In the genomic region with DNA sequence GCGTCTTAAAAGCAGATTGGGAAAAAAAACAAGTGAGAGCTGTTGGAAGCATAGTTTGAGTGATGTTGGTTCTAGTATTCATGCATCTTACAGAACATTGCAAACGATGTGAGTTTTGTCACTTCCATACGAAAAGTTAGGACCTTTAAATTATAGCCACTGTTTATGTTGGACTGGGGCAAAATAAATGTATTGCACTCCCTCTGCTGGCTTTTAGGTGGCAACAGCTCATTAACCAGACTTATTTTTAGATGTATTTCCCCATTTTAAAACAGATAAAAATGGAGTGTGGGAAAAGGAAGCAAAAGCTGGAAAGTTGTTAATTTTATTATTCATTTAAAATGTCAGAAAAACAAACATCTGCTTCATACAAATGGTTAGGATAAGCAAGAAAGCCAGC, we compare ENCODE assay signal across 8 cellular contexts.
DNase-seq lines count a peak whose midpoint lies in the region; TF ChIP-seq lines count a peak whose summit lies in the region.
"Had no signal": no experiment of that assay in that cellular context is flagged by ENCODE, and none has a peak within 500 bp of the region (broad histone marks: within the 10 kb centered on the region; RNA-seq: fewer than 3 reads in every experiment).

No MANE protein-coding gene starts in this region.

- H3K27ac Mint-ChIP-seq in chondrocyte (ENCODE audit: unreplicated experiment) = peak overlapping the region; percentile 36
- no peak overlapping the region for H3K27ac Mint-ChIP-seq in progenitor cell of endocrine pancreas
- H3K27ac Mint-ChIP-seq: activated naive CD4-positive, alpha-beta T cell treated with anti-CD3 and anti-CD28 coated beads, Interleukin-2, amount 50 U/mL, for 24 hours had no signal

- H3K4me1 Mint-ChIP-seq in chondrocyte (ENCODE audit: low read depth) (peaks cover 12% of the 10 kb centered on the region), progenitor cell of endocrine pancreas (ENCODE audit: low read depth) (peaks cover 6% of the 10 kb centered on the region)
- H3K4me1 Mint-ChIP-seq: activated naive CD4-positive, alpha-beta T cell treated with anti-CD3 and anti-CD28 coated beads, Interleukin-2, amount 50 U/mL, for 24 hours had no signal

- H3K27me3 ChIP-seq in GM06990 (replicated peaks; ENCODE audit: control insufficient read depth, insufficient read depth, low read length) (no peaks in the 10 kb centered on the region), spleen (replicated peaks in 1 of 7) (no peaks in the 10 kb centered on the region)

- WGBS in spleen, 5 donors = 28 to 36% (median 34%) methylated on average over 3 of the region's 3 CpGs

- no peak for TF ChIP-seq POLR2A in spleen (IDR thresholded peaks at IDR 0.05)

- H3K9me3 Mint-ChIP-seq in chondrocyte (ENCODE audit: low read depth) = no peaks in the 10 kb centered on the region
- no peaks in the 10 kb centered on the region for H3K9me3 Mint-ChIP-seq in progenitor cell of endocrine pancreas (ENCODE audit: low read depth)
- H3K9me3 Mint-ChIP-seq: activated naive CD4-positive, alpha-beta T cell treated with anti-CD3 and anti-CD28 coated beads, Interleukin-2, amount 50 U/mL, for 24 hours had no signal

- no peaks in the 10 kb centered on the region for H3K36me3 Mint-ChIP-seq in chondrocyte (ENCODE audit: low read depth)
- H3K36me3 Mint-ChIP-seq in progenitor cell of endocrine pancreas (ENCODE audit: insufficient read depth) = no peaks in the 10 kb centered on the region
- H3K36me3 Mint-ChIP-seq: activated naive CD4-positive, alpha-beta T cell treated with anti-CD3 and anti-CD28 coated beads, Interleukin-2, amount 50 U/mL, for 24 hours had no signal

- H3K9me3 ChIP-seq in spleen = no peaks in the 10 kb centered on the region

- no peaks in the 10 kb centered on the region for H3K36me3 ChIP-seq in GM06990 (ENCODE audit: control insufficient read depth, insufficient read depth, low read length)
- H3K36me3 ChIP-seq in spleen = no peaks in the 10 kb centered on the region

- H3K27ac ChIP-seq in spleen = no peak overlapping the region

- peak; percentile 31 for TF ChIP-seq CTCF in GM06990 (IDR thresholded peaks at IDR 0.05; ENCODE audit: insufficient read depth, low read length, poor library complexity, severe bottlenecking)
- TF ChIP-seq CTCF in chondrocyte (IDR thresholded peaks at IDR 0.05) = peak; percentile 84
- peak; percentile 45 for TF ChIP-seq CTCF in progenitor cell of endocrine pancreas (IDR thresholded peaks at IDR 0.05; ENCODE audit: unreplicated experiment)
- no peak for TF ChIP-seq CTCF in spleen (IDR thresholded peaks at IDR 0.05 in 8 of 11, conservative IDR thresholded peaks at IDR 0.05 in 3 of 11)

- intact Hi-C loops in spleen (cut with DNase I; ENCODE audit: low total_unique reads) = no loop called here

- H3K27me3 Mint-ChIP-seq in chondrocyte (ENCODE audit: low read depth) = no peaks in the 10 kb centered on the region
- H3K27me3 Mint-ChIP-seq in progenitor cell of endocrine pancreas = peaks cover 18% of the 10 kb centered on the region

- H3K4me3 Mint-ChIP-seq in chondrocyte (ENCODE audit: unreplicated experiment) = no peak overlapping the region
- no peak overlapping the region for H3K4me3 Mint-ChIP-seq in progenitor cell of endocrine pancreas (ENCODE audit: low read depth)
- H3K4me3 Mint-ChIP-seq: activated naive CD4-positive, alpha-beta T cell treated with anti-CD3 and anti-CD28 coated beads, Interleukin-2, amount 50 U/mL, for 24 hours had no signal

- no peaks in the 10 kb centered on the region for H3K4me1 ChIP-seq in spleen

- H3K4me3 ChIP-seq in GM06990 (replicated peaks; ENCODE audit: low read depth, low read length) (no peak overlapping the region), spleen (no peak overlapping the region)

- DNase-seq in GM06990 (ENCODE audit: extremely low read depth, insufficient read length) (no peak), NAMALWA (ENCODE audit: low spot score) (peak; percentile 20), chondrocyte (ENCODE audit: low spot score) (no peak), progenitor cell of endocrine pancreas (ENCODE audit: low spot score, unreplicated experiment) (no peak), SKM-1 (lab: John Stamatoyannopoulos, UW; ENCODE audit: unreplicated experiment) (no peak), spleen (no peak), epidermal melanocyte (ENCODE audit: insufficient read length, low spot score) (no peak)

Comparison
In these comparisons a context has a peak if more than half of its experiments do, and no peak if none do; other contexts are left out.
1. CTCF ChIP-seq: peak in GM06990 (single experiment), chondrocyte (single experiment) and progenitor cell of endocrine pancreas (single experiment); none in spleen (0 of 11).